8 cellular contexts compared by ENCODE assay signal in the genomic region with DNA sequence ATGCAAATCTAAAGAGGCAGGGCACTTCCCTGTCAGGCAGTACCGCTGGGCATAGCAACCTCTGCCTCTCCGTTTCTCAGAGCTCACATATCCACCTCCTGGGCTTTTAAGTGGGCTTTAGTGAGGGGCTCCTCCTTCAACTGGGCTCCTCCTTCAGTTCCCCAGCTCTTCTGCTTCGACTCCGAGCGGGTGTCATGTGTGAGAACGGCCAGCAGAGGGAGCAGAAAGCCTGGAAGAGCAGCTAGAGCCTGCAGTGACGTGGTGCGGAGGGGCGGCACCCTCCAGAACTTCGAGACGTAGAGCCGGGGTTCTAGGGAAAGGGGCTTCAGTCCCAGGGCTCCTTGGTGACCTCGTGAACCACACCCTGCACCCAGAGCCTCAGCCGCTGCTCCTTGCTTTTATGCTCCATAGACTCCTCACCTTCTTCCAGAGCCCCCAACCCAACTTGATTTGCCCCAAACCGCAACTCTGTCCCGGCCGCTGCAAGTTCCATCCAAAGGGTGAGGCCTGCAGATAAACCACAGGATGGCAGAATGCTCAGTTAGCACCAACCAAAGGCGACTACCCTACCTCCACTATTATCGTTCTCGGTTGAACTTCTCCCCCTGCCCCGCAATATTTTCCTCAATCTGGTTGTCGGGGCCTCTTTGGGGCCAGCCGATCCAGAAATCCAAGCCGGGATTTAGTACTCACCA. TPM values are rescaled to one million over a fixed set of nuclear protein-coding genes. Genes with fewer than 3 reads are reported as not detected.
A peak's percentile ranks its signal among the peaks of the same experiment; 100 is the strongest.
DNase-seq lines count a peak whose midpoint lies in the region; ATAC-seq, FAIRE-seq and TF ChIP-seq lines count a peak whose summit lies in the region.

No MANE protein-coding gene starts in this region.

- H3K9me3 ChIP-seq in HAP-1 (no peaks in the 10 kb centered on the region), MM.1S (replicated peaks; ENCODE audit: insufficient read depth, low read length) (no peaks in the 10 kb centered on the region), gastroesophageal sphincter (no peaks in the 10 kb centered on the region), neuronal stem cell (replicated peaks in 1 of 2; ENCODE audit: control insufficient read depth in 2 of 2, insufficient read depth in 1 of 2, low read depth in 1 of 2, low read length in 2 of 2) (no peaks in the 10 kb centered on the region), subcutaneous abdominal adipose tissue (ENCODE audit: control insufficient read depth in 5 of 5, low read length in 5 of 5) (no peaks in the 10 kb centered on the region)

- H3K4me1 ChIP-seq in HAP-1 (peaks cover 17% of the 10 kb centered on the region), MM.1S (ENCODE audit: low read length) (peaks cover 27% of the 10 kb centered on the region), gastroesophageal sphincter (peaks cover 0 to 44% (median 15%) of the 10 kb centered on the region in 3 donors), neuronal stem cell (ENCODE audit: control insufficient read depth in 2 of 2, insufficient read depth in 1 of 2, low read depth in 1 of 2, low read length in 2 of 2) (peaks cover 31 to 36% of the 10 kb centered on the region in 2 donors), subcutaneous abdominal adipose tissue (ENCODE audit: control insufficient read depth in 5 of 5, insufficient read depth in 5 of 5, low read length in 5 of 5) (peaks cover 5 to 42% (median 36%) of the 10 kb centered on the region in 5 donors)

- H2AFZ ChIP-seq in MM.1S (ENCODE audit: low read length) (peak overlapping the region; percentile 94), neuronal stem cell (ENCODE audit: low read length) (peak overlapping the region; percentile 84)

- H3K18ac ChIP-seq in neuronal stem cell (ENCODE audit: low read length): peak overlapping the region; percentile 73

- H4K8ac ChIP-seq in neuronal stem cell (ENCODE audit: low read depth, low read length): no peak overlapping the region

- H3K4me2 ChIP-seq in MM.1S (ENCODE audit: low read depth, low read length) (peak overlapping the region; percentile 100), neuronal stem cell (ENCODE audit: insufficient read depth, low read length, poor library complexity, severe bottlenecking) (peak overlapping the region; percentile 99)

- peak overlapping the region; percentile 49 for H3K4me3 ChIP-seq in HAP-1
- peak overlapping the region; percentile 80 for H3K4me3 ChIP-seq in MM.1S (ENCODE audit: low read length)
- H3K4me3 ChIP-seq in gastroesophageal sphincter: peak overlapping the region; percentile 68 to 71
- H3K4me3 ChIP-seq in neuronal stem cell (ENCODE audit: low read length in 2 of 2): peak overlapping the region; percentile 49 to 78
- H3K4me3 ChIP-seq in subcutaneous abdominal adipose tissue (ENCODE audit: low read depth in 1 of 5, low read length in 5 of 5): peak overlapping the region; percentile 86 to 99 (median 88)

- H3K79me2 ChIP-seq in MM.1S (ENCODE audit: low read length): no peaks in the 10 kb centered on the region

- ATAC-seq in gastroesophageal sphincter: peak; percentile 78

- H3K36me3 ChIP-seq in HAP-1 (replicated peaks) (no peaks in the 10 kb centered on the region), MM.1S (replicated peaks; ENCODE audit: insufficient read depth, low read length) (no peaks in the 10 kb centered on the region), gastroesophageal sphincter (no peaks in the 10 kb centered on the region), neuronal stem cell (replicated peaks in 1 of 2; ENCODE audit: control insufficient read depth in 2 of 2, insufficient read depth in 2 of 2, low read length in 2 of 2) (no peaks in the 10 kb centered on the region), subcutaneous abdominal adipose tissue (ENCODE audit: control insufficient read depth in 5 of 5, insufficient read depth in 5 of 5, low read length in 5 of 5) (no peaks in the 10 kb centered on the region)

- H4K91ac ChIP-seq in neuronal stem cell (ENCODE audit: low read depth, low read length, poor library complexity): no peak overlapping the region

- H3K9ac ChIP-seq in MM.1S (ENCODE audit: low read length) (peak overlapping the region; percentile 50; the same call in 1 of the 2 replicates), neuronal stem cell (ENCODE audit: low read depth, low read length, poor library complexity) (no peak overlapping the region), subcutaneous abdominal adipose tissue (ENCODE audit: low read length in 5 of 5) (peak overlapping the region; percentile 30 to 89 (median 72))

- peak; percentile 80 for FAIRE-seq in G401.6 (lab: Jason Lieb, UNC)

- no peak overlapping the region for H3K4ac ChIP-seq in neuronal stem cell (ENCODE audit: low read length)

- TF ChIP-seq CTCF in MM.1S (IDR thresholded peaks at IDR 0.05; ENCODE audit: low read length) (peak; percentile 96), gastroesophageal sphincter (IDR thresholded peaks at IDR 0.05) (peak; percentile 86 to 97 (median 96))

- H3K9me2 ChIP-seq in MM.1S (replicated peaks; ENCODE audit: insufficient read depth, low read length): no peaks in the 10 kb centered on the region

- H2BK120ac ChIP-seq in neuronal stem cell (ENCODE audit: low read depth, low read length): no peak overlapping the region

- no peak for TF ChIP-seq EP300 in gastroesophageal sphincter (IDR thresholded peaks at IDR 0.05)

- H2BK12ac ChIP-seq in neuronal stem cell (ENCODE audit: low read length): no peak overlapping the region

- peak overlapping the region; percentile 68 for H3K23ac ChIP-seq in neuronal stem cell (ENCODE audit: low read depth, low read length, poor library complexity)

- TF ChIP-seq POLR2A in gastroesophageal sphincter (IDR thresholded peaks at IDR 0.05): no peak

- no peak overlapping the region for H3K14ac ChIP-seq in neuronal stem cell (ENCODE audit: low read length)

- H3K27me3 ChIP-seq in HAP-1 (ENCODE audit: low read depth) (no peaks in the 10 kb centered on the region), MM.1S (replicated peaks; ENCODE audit: insufficient read depth, low read length) (peaks cover 13% of the 10 kb centered on the region), gastroesophageal sphincter (peaks cover 17% of the 10 kb centered on the region), neuronal stem cell (ENCODE audit: control insufficient read depth in 3 of 3, insufficient read depth in 3 of 3, low read depth in 1 of 3, low read length in 3 of 3) (peaks cover 0 to 16% (median 0%) of the 10 kb centered on the region in 3 experiments), subcutaneous abdominal adipose tissue (ENCODE audit: control insufficient read depth in 5 of 5, insufficient read depth in 4 of 5, low read length in 5 of 5) (peaks cover 0 to 21% (median 6%) of the 10 kb centered on the region in 5 donors)

- no peak overlapping the region for H2BK5ac ChIP-seq in neuronal stem cell (ENCODE audit: low read length)

- 0% methylated on average over 1 to 9 of the region's 24 CpGs for WGBS in gastroesophageal sphincter (ENCODE audit: low coverage in 1 of 2), 2 donors
- no CpG with 5 or more reads among the region's 24 CpGs for WGBS in neuronal stem cell (ENCODE audit: extremely low coverage in 2 of 2, insufficient read length in 2 of 2, insufficient replicate concordance in 1 of 2), 2 donors

- H4K20me1 ChIP-seq in MM.1S (ENCODE audit: insufficient read depth, low read length): no peaks in the 10 kb centered on the region

- DNase-seq in HAP-1 (ENCODE audit: low spot score in 2 of 2) (peak; percentile 92 to 97), MM.1S (peak; percentile 91), SHP77 treated with DMSO at 0.1 percent for 48 hours (lab: John Stamatoyannopoulos, UW) (peak; percentile 79), neuronal stem cell (ENCODE audit: low spot score) (peak; percentile 94)
- peak; percentile 89 for DNase-seq in activated gamma-delta T cell treated with anti-CD3 and anti-CD28 coated beads, Interleukin-2, amount 50 U/mL, for 16 hours (ENCODE audit: low read depth)

- H3K79me1 ChIP-seq in neuronal stem cell (ENCODE audit: low read depth, low read length): peaks cover 2% of the 10 kb centered on the region

- peak overlapping the region; percentile 38 for H2BK15ac ChIP-seq in neuronal stem cell (ENCODE audit: low read length)

- peaks cover 9% of the 10 kb centered on the region for H3F3A ChIP-seq in MM.1S (ENCODE audit: insufficient read depth, low read length)

- in situ Hi-C loops in HAP-1 (cut with MboI; ENCODE audit: low sequenced_read_pairs): loop anchor here (5.0 kb wide), 1 partner anchor 197 kb away; no protein-coding TSS in a partner anchor

- H3K27ac ChIP-seq in MM.1S (ENCODE audit: low read length): peak overlapping the region; percentile 56; the same call in 1 of the 2 replicates
- peak overlapping the region; percentile 18 to 86 (median 82) for H3K27ac ChIP-seq in gastroesophageal sphincter
- H3K27ac ChIP-seq in neuronal stem cell (replicated peaks; ENCODE audit: low read length): no peak overlapping the region
- H3K27ac ChIP-seq in subcutaneous abdominal adipose tissue (ENCODE audit: low read depth, low read length): peak overlapping the region; percentile 74

- H2AK5ac ChIP-seq in neuronal stem cell (ENCODE audit: low read depth, low read length): no peak overlapping the region

RNA-seq across cellular contexts. Expression of a gene that starts 0.4 kb away (rescaled TPM):
- 1 to 10 TPM in 1 of 4 donors, under 1 TPM in 3; 0.15 to 3.6 (median 0.30) TPM for total RNA-seq in gastroesophageal sphincter
- polyA plus RNA-seq in neuronal stem cell (2013, experiment 1 of 2): 0.28 TPM
- 0.03 TPM for polyA plus RNA-seq in neuronal stem cell (2013, experiment 2 of 2)

RNA-seq across cellular contexts. Expression of a gene that starts 4.1 kb away (rescaled TPM):
- not detected for total RNA-seq in gastroesophageal sphincter
- 0.24 TPM for polyA plus RNA-seq in neuronal stem cell (2013, experiment 1 of 2)
- 0.35 TPM for polyA plus RNA-seq in neuronal stem cell (2013, experiment 2 of 2)

RNA-seq across cellular contexts. Expression of a gene that starts 20.5 kb away (rescaled TPM):
- 10 to 100 TPM in 1 of 4 donors, 1 to 10 TPM in 3; 5.6 to 13.1 (median 8.9) TPM for total RNA-seq in gastroesophageal sphincter
- polyA plus RNA-seq in neuronal stem cell (2013, experiment 1 of 2): 0.01 TPM
- polyA plus RNA-seq in neuronal stem cell (2013, experiment 2 of 2): 0.07 TPM

RNA-seq across cellular contexts. Expression of a gene that starts 24.6 kb away (rescaled TPM):
- total RNA-seq in gastroesophageal sphincter: not detected
- polyA plus RNA-seq in neuronal stem cell (2013, experiment 1 of 2): 0.11 TPM
- 0.11 TPM for polyA plus RNA-seq in neuronal stem cell (2013, experiment 2 of 2)

RNA-seq across cellular contexts. Expression of a gene that starts 28.4 kb away (rescaled TPM):
- total RNA-seq in gastroesophageal sphincter: 10 to 100 TPM; 38.0 to 60.1 (median 45.9) TPM
- polyA plus RNA-seq in neuronal stem cell (2013, experiment 1 of 2): 37.4 TPM
- 37.2 TPM for polyA plus RNA-seq in neuronal stem cell (2013, experiment 2 of 2)
